Comparison of ENCODE assay signal across 6 cellular contexts in the genomic region with DNA sequence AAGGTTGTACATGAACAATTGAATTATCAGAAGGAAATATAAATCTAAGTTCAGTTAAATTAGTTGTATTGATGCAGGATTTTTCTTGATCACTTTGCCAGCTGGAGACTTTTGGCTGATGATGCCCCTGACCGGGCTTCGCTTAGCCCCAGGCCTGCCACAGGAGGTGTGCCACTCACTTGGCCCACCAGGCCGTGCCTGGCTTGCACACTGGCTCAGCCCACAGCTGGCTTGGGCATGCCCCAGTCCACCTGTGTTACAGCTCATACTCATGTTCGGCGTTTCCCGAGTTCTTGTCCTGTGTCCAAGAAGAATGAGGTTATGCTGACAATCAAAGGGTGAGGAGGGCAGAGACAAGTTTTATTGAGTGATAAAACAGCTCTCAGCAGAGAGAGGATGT.
"Had no signal": no experiment of that assay in that cellular context is flagged by ENCODE, and none has a peak within 500 bp of the region (broad histone marks: within the 10 kb centered on the region; RNA-seq: fewer than 3 reads in every experiment).

No MANE protein-coding gene starts in this region.

- DNase-seq: GM23248, H9, HCEC 1CT, IMR-90, KG1 had no signal

- H3K4me1 Mint-ChIP-seq: H9 had no signal

- H2AFZ ChIP-seq: GM23248 had no signal

- H3K4me3 ChIP-seq: GM23248, K562 had no signal

- H3K4me3 Mint-ChIP-seq: H9 had no signal

- H3K9ac ChIP-seq: GM23248 had no signal

- H3K27ac ChIP-seq: GM23248 had no signal

- ATAC-seq: K562 had no signal

- H3K27ac Mint-ChIP-seq: H9 had no signal
